ENCODE assay signal across 20 cellular contexts in the genomic region with DNA sequence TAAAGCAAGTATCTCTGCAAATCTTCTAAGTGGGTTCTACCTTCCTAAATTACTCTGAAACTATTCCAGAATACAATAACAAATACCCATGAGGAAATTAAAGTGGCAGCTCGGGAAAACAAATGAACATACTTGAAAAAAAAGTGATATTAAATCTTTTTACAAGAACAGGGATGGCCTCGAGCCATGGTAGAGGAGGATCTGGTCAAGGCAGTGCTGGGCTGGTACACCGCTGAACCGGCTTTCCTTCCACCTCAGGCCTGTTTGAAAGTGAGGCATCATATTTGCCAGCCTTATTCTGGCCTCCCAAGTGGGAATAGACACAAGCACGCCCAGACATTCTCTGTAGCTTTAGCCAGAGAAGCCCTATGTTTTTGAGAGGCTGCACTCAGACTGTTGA.
"Had no signal": no experiment of that assay in that cellular context is flagged by ENCODE, and none has a peak within 500 bp of the region (broad histone marks: within the 10 kb centered on the region; RNA-seq: fewer than 3 reads in every experiment).

No MANE protein-coding gene starts in this region.

- DNase-seq: effector CD4-positive, alpha-beta T cell; endodermal cell; erythroblast; foreskin keratinocyte; head of caudate nucleus; kidney; left cardiac atrium; left ventricle myocardium inferior; mammary epithelial cell; naive thymus-derived CD4-positive, alpha-beta T cell; nephron progenitor cell; sigmoid colon; small intestine; stimulated activated CD4-positive, alpha-beta T cell treated with anti-CD3 and anti-CD28 coated beads, Interleukin-12 subunit alpha, Interleukin-12 subunit beta, amount 100 ng/mL, for 4 hours; stimulated activated naive CD4-positive, alpha-beta T cell treated with Interleukin-2 at 50 U/mL for 16 hours; upper lobe of left lung had no signal

- H3K4me3 Mint-ChIP-seq: endodermal cell, nephron progenitor cell had no signal

- H3K27ac Mint-ChIP-seq: endodermal cell had no signal

- H3K9me3 ChIP-seq: left ventricle myocardium inferior, sigmoid colon, upper lobe of left lung, vagina had no signal

- H3K27ac ChIP-seq: coronary artery, foreskin keratinocyte, hepatocyte, parathyroid adenoma, sigmoid colon, vagina had no signal

- H3K4me1 ChIP-seq: foreskin keratinocyte, parathyroid adenoma had no signal

- ATAC-seq: foreskin keratinocyte; left cardiac atrium; naive thymus-derived CD4-positive, alpha-beta T cell had no signal

- H3K27me3 ChIP-seq: foreskin keratinocyte, hepatocyte, sigmoid colon, upper lobe of left lung, vagina had no signal

- H3K9me3 Mint-ChIP-seq: naive thymus-derived CD4-positive, alpha-beta T cell had no signal

- H3K4me3 ChIP-seq: coronary artery, hepatocyte, left ventricle myocardium inferior, sigmoid colon, upper lobe of left lung, vagina had no signal
